6 cellular contexts compared by ENCODE assay signal in the genomic region with DNA sequence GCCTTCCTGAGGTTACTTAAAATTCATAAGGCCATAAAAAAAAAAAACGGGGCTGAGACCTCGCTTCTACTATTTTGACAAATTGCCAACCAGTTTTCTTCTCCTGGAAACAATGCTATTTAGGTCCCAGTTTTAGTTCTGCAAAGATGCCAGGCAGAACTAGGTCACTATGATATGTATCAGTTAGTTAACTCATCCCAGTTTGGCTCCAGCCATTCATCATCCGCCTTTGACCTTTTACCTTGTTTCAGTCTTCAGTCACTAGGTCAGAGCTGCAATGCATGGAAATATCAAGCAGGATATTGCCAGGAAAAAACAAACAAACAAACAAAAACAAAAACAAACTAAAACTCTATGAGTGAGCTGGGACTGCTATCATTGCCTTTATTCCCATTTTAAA. TPM values are rescaled to one million over a fixed set of nuclear protein-coding genes. Genes with fewer than 3 reads are reported as not detected.
"Had no signal": no experiment of that assay in that cellular context is flagged by ENCODE, and none has a peak within 500 bp of the region (broad histone marks: within the 10 kb centered on the region; RNA-seq: fewer than 3 reads in every experiment).

No MANE protein-coding gene starts in this region.

- H3K27ac ChIP-seq: HL-60 had no signal

- H3K4me3 Mint-ChIP-seq: IgD-negative memory B cell had no signal

- DNase-seq: IMR-90, KBM-7 had no signal

- H3K27ac Mint-ChIP-seq: IgD-negative memory B cell had no signal

- ATAC-seq: HepG2, K562 had no signal

- H3K4me3 ChIP-seq: K562 had no signal

RNA-seq across cellular contexts. Expression of gene ENPP4, which starts 29.8 kb away (rescaled TPM):
- polyA plus RNA-seq: K562 had no signal
